Comparison of ENCODE assay signal across 8 cellular contexts in the genomic region with DNA sequence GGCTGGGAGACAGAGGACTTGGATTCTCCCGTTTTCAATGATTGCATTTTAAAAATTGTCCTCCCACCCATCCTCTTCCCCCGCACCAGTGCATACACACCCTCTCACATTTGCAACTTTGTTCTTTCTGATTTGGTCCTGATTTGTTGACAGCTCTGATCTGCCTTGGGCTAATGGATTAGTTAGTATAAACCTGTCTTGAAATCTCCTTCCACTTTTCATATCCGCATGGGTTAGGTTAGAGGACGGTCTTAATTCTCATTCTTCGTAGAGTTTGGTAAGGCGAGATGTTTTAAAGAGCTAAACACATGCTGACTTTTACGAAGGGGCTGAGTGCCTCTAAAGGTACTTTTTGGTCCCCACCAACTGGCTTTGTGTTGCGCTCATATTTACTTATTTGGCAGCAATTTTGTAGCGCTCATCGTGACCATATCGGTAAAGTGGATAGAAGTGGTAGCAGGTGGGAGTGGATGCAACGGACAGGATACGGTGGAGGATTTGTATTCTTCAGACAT. TPM values are rescaled to one million over a fixed set of nuclear protein-coding genes. Genes with fewer than 3 reads are reported as not detected.
DNase-seq lines count a peak whose midpoint lies in the region; ATAC-seq and TF ChIP-seq lines count a peak whose summit lies in the region.

No MANE protein-coding gene starts in this region.

- peak; percentile 14 for ATAC-seq in activated naive CD8-positive, alpha-beta T cell treated with anti-CD3 and anti-CD28 coated beads, Interleukin-2, amount 10 ng/mL, durations not matched to agents 7 days and 5 days (ENCODE audit: low read depth)

- no peak for TF ChIP-seq CTCF in GM12865 (IDR thresholded peaks at IDR 0.05; ENCODE audit: insufficient read depth, low read depth, low read length, missing control alignments)

- POLR2A ChIA-PET in activated naive CD8-positive, alpha-beta T cell treated with anti-CD3 and anti-CD28 coated beads, Interleukin-2, amount 10 ng/mL, durations not matched to agents 7 days and 5 days (lab: Charles Lee) = interaction anchor here (0.6 to 1.8 kb wide), 10 partner anchors 26 to 300 kb away, joined by 3 to 6 read pairs (median 4); no protein-coding TSS in a partner anchor

- peaks cover 4% of the 10 kb centered on the region for H3K9me3 Mint-ChIP-seq in activated naive CD8-positive, alpha-beta T cell treated with anti-CD3 and anti-CD28 coated beads, Interleukin-2, amount 10 ng/mL, durations not matched to agents 7 days and 5 days

- peaks cover 10% of the 10 kb centered on the region for H3K36me3 Mint-ChIP-seq in activated naive CD8-positive, alpha-beta T cell treated with anti-CD3 and anti-CD28 coated beads, Interleukin-2, amount 10 ng/mL, durations not matched to agents 7 days and 5 days

- H3K4me1 Mint-ChIP-seq in activated naive CD8-positive, alpha-beta T cell treated with anti-CD3 and anti-CD28 coated beads, Interleukin-2, amount 10 ng/mL, durations not matched to agents 7 days and 5 days = peaks cover 26% of the 10 kb centered on the region

- H3K4me3 ChIP-seq in GM12865 (ENCODE audit: low read depth, low read length) (peak overlapping the region; percentile 58), iPS-11a (ENCODE audit: low read depth, low read length) (peak overlapping the region; percentile 78), skeletal muscle cell (ENCODE audit: low read depth, low read length) (peak overlapping the region; percentile 97)

- DNase-seq in GM12865 (ENCODE audit: low read depth) (peak; percentile 44), HCEC 1CT (peak; percentile 37), NCI-H748 (lab: John Stamatoyannopoulos, UW; ENCODE audit: unreplicated experiment) (peak; percentile 42), skeletal muscle cell (ENCODE audit: low read depth) (no peak), AG08396 (ENCODE audit: low spot score) (no peak), NCI-H128 (lab: John Stamatoyannopoulos, UW; ENCODE audit: unreplicated experiment) (no peak)
- DNase-seq in activated naive CD8-positive, alpha-beta T cell treated with anti-CD3 and anti-CD28 coated beads, Interleukin-2, amount 10 ng/mL, durations not matched to agents 7 days and 5 days = peak; percentile 36

- no peaks in the 10 kb centered on the region for H3K27me3 Mint-ChIP-seq in activated naive CD8-positive, alpha-beta T cell treated with anti-CD3 and anti-CD28 coated beads, Interleukin-2, amount 10 ng/mL, durations not matched to agents 7 days and 5 days

- H3K27ac Mint-ChIP-seq in activated naive CD8-positive, alpha-beta T cell treated with anti-CD3 and anti-CD28 coated beads, Interleukin-2, amount 10 ng/mL, durations not matched to agents 7 days and 5 days = peak overlapping the region; percentile 96

- H3K4me3 Mint-ChIP-seq in activated naive CD8-positive, alpha-beta T cell treated with anti-CD3 and anti-CD28 coated beads, Interleukin-2, amount 10 ng/mL, durations not matched to agents 7 days and 5 days = peak overlapping the region; percentile 97

RNA-seq across cellular contexts. Expression of gene AHR, which starts 1.1 kb away (rescaled TPM):
- total RNA-seq in activated naive CD8-positive, alpha-beta T cell treated with anti-CD3 and anti-CD28 coated beads, Interleukin-2, amount 10 ng/mL, durations not matched to agents 7 days and 5 days = 10 to 100 TPM; 49.0 to 50.6 TPM

Comparison
In these comparisons a context has a peak if more than half of its experiments do, and no peak if none do; other contexts are left out.
1. DNase-seq: peak in GM12865 (single experiment), HCEC 1CT (single experiment), NCI-H748 (single experiment) and activated naive CD8-positive, alpha-beta T cell treated with anti-CD3 and anti-CD28 coated beads, Interleukin-2, amount 10 ng/mL, durations not matched to agents 7 days and 5 days (single experiment); none in skeletal muscle cell (single experiment), AG08396 (single experiment) and NCI-H128 (single experiment).
2. Peak in every context shown above with its lines, with median percentiles within 50 percentile points of each other: H3K4me3 ChIP-seq.